Comparison of ENCODE assay signal across 19 cellular contexts in genomic region chr1:39134768-39135333, GRCh38.
"Had no signal": no experiment of that assay in that cellular context is flagged by ENCODE, and none has a peak within 500 bp of the region (broad histone marks: within the 10 kb centered on the region; RNA-seq: fewer than 3 reads in every experiment).

No MANE protein-coding gene starts in this region.

- DNase-seq: activated CD4-positive, alpha-beta memory T cell treated with anti-CD3 and anti-CD28 coated beads for 36 hours; activated CD4-positive, alpha-beta T cell treated with anti-CD3 and anti-CD28 coated beads for 36 hours; activated naive CD4-positive, alpha-beta T cell treated with Interleukin-2 at 50 U/mL for 16 hours; central memory CD4-positive, alpha-beta T cell; colonic mucosa; endodermal cell; natural killer cell; sigmoid colon; spleen; stimulated activated CD8-positive, alpha-beta memory T cell treated with anti-CD3 and anti-CD28 coated beads, Interleukin-4, amount 100 ng/mL, for 48 hours; stimulated activated naive CD4-positive, alpha-beta T cell treated with Interleukin-2 at 50 U/mL for 16 hours; SW 1271; T-helper 2 cell; tibial artery had no signal

- H3K27me3 Mint-ChIP-seq: activated CD4-positive, alpha-beta memory T cell treated with anti-CD3 and anti-CD28 coated beads for 36 hours; activated CD4-positive, alpha-beta T cell treated with anti-CD3 and anti-CD28 coated beads for 36 hours; activated T-helper 17 cell treated with anti-CD3 and anti-CD28 coated beads, Interleukin-2, amount 50 U/mL, for 72 hours; brain had no signal

- H3K9me3 ChIP-seq: colonic mucosa, neutrophil, sigmoid colon, spleen, tibial artery had no signal

- H3K4me3 Mint-ChIP-seq: activated CD4-positive, alpha-beta memory T cell treated with anti-CD3 and anti-CD28 coated beads for 36 hours; activated CD4-positive, alpha-beta T cell treated with anti-CD3 and anti-CD28 coated beads for 36 hours; activated T-helper 17 cell treated with anti-CD3 and anti-CD28 coated beads, Interleukin-2, amount 50 U/mL, for 72 hours; brain; endodermal cell; natural killer cell had no signal

- H3K9ac ChIP-seq: parathyroid adenoma had no signal

- H3K4me1 Mint-ChIP-seq: activated T-helper 17 cell treated with anti-CD3 and anti-CD28 coated beads, Interleukin-2, amount 50 U/mL, for 72 hours; natural killer cell had no signal

- H3K36me3 Mint-ChIP-seq: activated CD4-positive, alpha-beta memory T cell treated with anti-CD3 and anti-CD28 coated beads for 36 hours; natural killer cell had no signal

- H3K27me3 ChIP-seq: colonic mucosa, sigmoid colon, spleen, tibial artery had no signal

- H3K27ac Mint-ChIP-seq: activated CD4-positive, alpha-beta memory T cell treated with anti-CD3 and anti-CD28 coated beads for 36 hours; activated CD4-positive, alpha-beta T cell treated with anti-CD3 and anti-CD28 coated beads for 36 hours; activated T-helper 17 cell treated with anti-CD3 and anti-CD28 coated beads, Interleukin-2, amount 50 U/mL, for 72 hours; endodermal cell; natural killer cell had no signal

- H3K27ac ChIP-seq: colonic mucosa, neutrophil, parathyroid adenoma, sigmoid colon, tibial artery had no signal

- H3K36me3 ChIP-seq: colonic mucosa, neutrophil, sigmoid colon, spleen, tibial artery had no signal

- ATAC-seq: activated CD4-positive, alpha-beta T cell treated with anti-CD3 and anti-CD28 coated beads for 36 hours; activated T-helper 17 cell treated with anti-CD3 and anti-CD28 coated beads, Interleukin-2, amount 50 U/mL, for 72 hours; esophagus mucosa; natural killer cell had no signal

- H3K4me3 ChIP-seq: colonic mucosa, sigmoid colon, spleen, tibial artery had no signal

- H3K9me3 Mint-ChIP-seq: activated CD4-positive, alpha-beta memory T cell treated with anti-CD3 and anti-CD28 coated beads for 36 hours; activated T-helper 17 cell treated with anti-CD3 and anti-CD28 coated beads, Interleukin-2, amount 50 U/mL, for 72 hours; brain; endodermal cell; natural killer cell had no signal

- H2AFZ ChIP-seq: parathyroid adenoma had no signal
